In the genomic region with DNA sequence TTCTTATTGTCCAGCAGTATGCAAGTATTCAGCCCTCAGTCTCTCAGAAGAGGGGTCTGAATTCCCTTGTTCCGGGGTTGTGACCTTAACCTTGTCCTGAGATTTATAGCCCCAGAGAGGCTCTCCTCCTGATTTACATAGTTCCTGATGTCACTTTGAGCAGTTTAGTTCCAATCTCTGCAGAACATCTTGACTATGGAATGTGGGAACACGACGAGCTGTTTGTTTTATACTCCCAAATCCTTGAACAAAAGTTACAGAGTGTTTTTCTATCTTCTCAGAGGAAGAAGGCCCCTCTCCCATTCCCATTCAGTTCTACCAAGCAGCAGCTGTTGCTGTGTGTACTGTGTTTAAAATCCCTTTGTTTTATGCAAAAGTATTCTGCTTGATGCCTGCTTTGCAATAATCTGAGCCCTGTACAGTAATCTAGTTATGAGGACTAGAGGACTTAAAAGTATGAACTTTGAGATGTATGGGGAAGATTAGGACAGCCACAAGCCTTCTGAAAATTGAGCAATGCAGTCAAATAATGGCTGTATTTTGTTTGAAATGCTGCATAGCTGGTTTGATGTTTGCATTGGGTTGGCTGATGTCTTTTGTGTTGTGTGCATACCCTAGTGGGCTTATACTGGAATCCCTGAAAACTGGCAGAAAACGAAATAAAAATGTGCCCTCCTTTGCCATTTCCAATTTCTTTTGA, we compare ENCODE assay signal across 2 cellular contexts.
TF ChIP-seq lines count a peak whose summit lies in the region.

No MANE protein-coding gene starts in this region.

TF ChIP-seq in IMR-90, 13 proteins besides CTCF, POLR2A, EP300 and RAD21:
- TF ChIP-seq CEBPB (IDR thresholded peaks at IDR 0.05; ENCODE audit: low read depth, low read length) (no peak), FOS (IDR thresholded peaks at IDR 0.05; ENCODE audit: low read depth, low read length) (no peak), MAZ (IDR thresholded peaks at IDR 0.05; ENCODE audit: borderline replicate concordance, low read depth, low read length) (no peak), NFE2L2 (IDR thresholded peaks at IDR 0.05; ENCODE audit: low read depth, low read length) (no peak), MAFK (IDR thresholded peaks at IDR 0.05; ENCODE audit: low read depth, low read length) (no peak), RCOR1 (IDR thresholded peaks at IDR 0.05; ENCODE audit: insufficient replicate concordance, low read length) (no peak)
- TF ChIP-seq, protein P1, sequence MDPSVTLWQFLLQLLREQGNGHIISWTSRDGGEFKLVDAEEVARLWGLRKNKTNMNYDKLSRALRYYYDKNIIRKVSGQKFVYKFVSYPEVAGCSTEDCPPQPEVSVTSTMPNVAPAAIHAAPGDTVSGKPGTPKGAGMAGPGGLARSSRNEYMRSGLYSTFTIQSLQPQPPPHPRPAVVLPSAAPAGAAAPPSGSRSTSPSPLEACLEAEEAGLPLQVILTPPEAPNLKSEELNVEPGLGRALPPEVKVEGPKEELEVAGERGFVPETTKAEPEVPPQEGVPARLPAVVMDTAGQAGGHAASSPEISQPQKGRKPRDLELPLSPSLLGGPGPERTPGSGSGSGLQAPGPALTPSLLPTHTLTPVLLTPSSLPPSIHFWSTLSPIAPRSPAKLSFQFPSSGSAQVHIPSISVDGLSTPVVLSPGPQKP (IDR thresholded peaks at IDR 0.05; ENCODE audit: borderline replicate concordance, low read depth, low read length): no peak
TF ChIP-seq in IMR-90: peak in this region for 0.

TF ChIP-seq in endothelial cell of umbilical vein, 7 proteins besides CTCF, POLR2A, EP300 and RAD21:
- no peak for TF ChIP-seq MYC (IDR thresholded peaks at IDR 0.05; ENCODE audit: low read depth, low read length)
